In the genomic region with DNA sequence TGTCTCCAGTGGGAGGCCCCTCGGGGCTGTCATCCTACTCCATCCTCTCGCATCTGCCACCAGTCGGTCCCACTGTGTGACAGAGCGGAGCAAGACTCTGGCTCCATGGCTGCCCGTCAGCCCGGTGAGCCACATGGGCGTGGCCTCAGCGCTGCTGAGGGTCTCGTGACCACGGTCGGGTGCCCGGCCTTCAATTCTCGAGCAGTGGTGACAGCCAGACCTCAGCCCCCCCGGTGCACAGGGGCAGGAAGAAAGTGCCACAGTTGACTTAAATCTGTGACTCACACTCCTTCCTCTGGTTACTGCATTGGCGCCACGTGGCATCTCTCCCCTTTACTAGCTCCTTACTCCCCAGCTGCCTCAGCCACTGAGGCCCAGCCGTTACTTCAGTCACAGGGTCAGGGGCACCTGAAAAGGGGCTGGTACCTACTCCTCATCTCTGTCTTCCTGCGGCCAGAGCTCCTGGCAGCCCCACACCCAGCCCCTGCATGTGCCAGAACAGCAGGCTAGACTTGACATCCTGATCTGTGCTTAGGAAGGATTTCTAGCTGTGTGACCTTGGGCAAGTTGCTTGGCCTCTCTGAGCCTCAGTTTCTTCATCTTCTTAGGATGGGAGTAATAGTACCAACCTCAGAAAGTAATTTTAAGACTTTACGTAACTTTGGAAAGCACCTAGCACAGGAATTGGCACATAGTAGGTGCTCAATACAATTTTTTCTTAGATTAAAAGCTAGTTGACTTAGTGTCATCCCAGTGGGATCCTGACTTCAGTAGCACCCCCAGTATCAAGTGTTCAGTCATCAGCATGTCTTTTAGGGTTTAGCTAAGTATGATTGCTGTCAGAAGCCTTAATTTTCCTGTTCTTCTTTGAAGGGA, we compare ENCODE assay signal across 9 cellular contexts.
DNase-seq lines count a peak whose midpoint lies in the region; ATAC-seq and TF ChIP-seq lines count a peak whose summit lies in the region.
"Had no signal": no experiment of that assay in that cellular context is flagged by ENCODE, and none has a peak within 500 bp of the region (broad histone marks: within the 10 kb centered on the region; RNA-seq: fewer than 3 reads in every experiment).

No MANE protein-coding gene starts in this region.

- H3K27me3 ChIP-seq in ascending aorta: no peaks in the 10 kb centered on the region

- intact Hi-C loops in ascending aorta (cut with DNase I): no loop called here

- no peaks in the 10 kb centered on the region for H3K9me3 Mint-ChIP-seq in stimulated activated naive CD8-positive, alpha-beta T cell treated with anti-CD3 and anti-CD28 coated beads, Interleukin-15, amount 100 ng/mL, for 72 hours

- H3K4me1 ChIP-seq in ascending aorta: no peaks in the 10 kb centered on the region

- TF ChIP-seq CTCF in ascending aorta (IDR thresholded peaks at IDR 0.05): no peak

- H3K27ac Mint-ChIP-seq in stimulated activated naive CD8-positive, alpha-beta T cell treated with anti-CD3 and anti-CD28 coated beads, Interleukin-15, amount 100 ng/mL, for 72 hours: peak overlapping the region; percentile 29 to 74

- peaks cover 43 to 74% of the 10 kb centered on the region in 2 donors for H3K36me3 ChIP-seq in ascending aorta

- H3K27me3 Mint-ChIP-seq in stimulated activated naive CD8-positive, alpha-beta T cell treated with anti-CD3 and anti-CD28 coated beads, Interleukin-15, amount 100 ng/mL, for 72 hours: no peaks in the 10 kb centered on the region

- ATAC-seq in HG03558 (IDR thresholded peaks at IDR 0.05; ENCODE audit: extremely low read depth, unreplicated experiment) (peak; percentile 33), HG03280 (IDR thresholded peaks at IDR 0.05; ENCODE audit: unreplicated experiment) (no peak)
- peak; percentile 80 for ATAC-seq in stimulated activated naive CD8-positive, alpha-beta T cell treated with anti-CD3 and anti-CD28 coated beads, Interleukin-15, amount 100 ng/mL, for 72 hours

- H3K4me1 Mint-ChIP-seq in stimulated activated naive CD8-positive, alpha-beta T cell treated with anti-CD3 and anti-CD28 coated beads, Interleukin-15, amount 100 ng/mL, for 72 hours: peaks cover 32% of the 10 kb centered on the region

- H3K27ac ChIP-seq in ascending aorta: no peak overlapping the region
- H3K27ac ChIP-seq: KMS-11 had no signal

- no peak overlapping the region for H3K4me3 Mint-ChIP-seq in stimulated activated naive CD8-positive, alpha-beta T cell treated with anti-CD3 and anti-CD28 coated beads, Interleukin-15, amount 100 ng/mL, for 72 hours

- H3K9me3 ChIP-seq in ascending aorta: no peaks in the 10 kb centered on the region

- peak; percentile 24 for DNase-seq in activated naive CD4-positive, alpha-beta T cell treated with Interleukin-2 at 50 U/mL for 16 hours
- DNase-seq in activated naive CD4-positive, alpha-beta T cell (lab: John Stamatoyannopoulos, UW): no peak
- DNase-seq in ascending aorta (ENCODE audit: low spot score in 2 of 2): peak; percentile 31 to 68
- peak; percentile 13 to 45 for DNase-seq in stimulated activated naive CD8-positive, alpha-beta T cell treated with anti-CD3 and anti-CD28 coated beads, Interleukin-15, amount 100 ng/mL, for 72 hours
- DNase-seq in globus pallidus (ENCODE audit: low spot score): no peak
- DNase-seq in 8988T: no peak

- no peak overlapping the region for H3K4me3 ChIP-seq in ascending aorta

Comparison
In these comparisons a context has a peak if more than half of its experiments do, and no peak if none do; other contexts are left out.
1. DNase-seq: peak in activated naive CD4-positive, alpha-beta T cell treated with Interleukin-2 at 50 U/mL for 16 hours (single experiment), ascending aorta (2 of 2) and stimulated activated naive CD8-positive, alpha-beta T cell treated with anti-CD3 and anti-CD28 coated beads, Interleukin-15, amount 100 ng/mL, for 72 hours (2 of 2); none in activated naive CD4-positive, alpha-beta T cell (0 of 4), globus pallidus (single experiment) and 8988T (single experiment).